In the genomic region with DNA sequence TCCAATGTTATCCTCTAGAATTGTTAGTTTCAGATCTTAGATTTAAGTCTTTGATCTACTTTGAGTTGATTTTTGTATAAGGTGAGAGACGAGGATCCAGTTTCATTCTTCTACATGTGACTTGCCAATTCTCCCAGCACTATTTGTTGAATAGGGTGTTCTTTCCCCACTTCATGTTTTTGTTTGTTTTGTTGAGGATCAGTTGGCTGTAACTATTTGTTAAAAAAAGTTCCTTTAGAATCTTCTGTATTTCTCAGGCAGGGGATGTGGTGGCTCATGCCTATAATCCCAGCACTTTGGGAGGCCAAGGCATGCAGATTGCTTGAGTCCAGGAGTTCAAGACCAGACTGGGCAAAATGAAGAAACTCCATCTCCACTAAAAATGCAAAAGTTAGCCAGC, we compare ENCODE assay signal across 24 cellular contexts.
DNase-seq lines count a peak whose midpoint lies in the region; ATAC-seq and TF ChIP-seq lines count a peak whose summit lies in the region.
"Had no signal": no experiment of that assay in that cellular context is flagged by ENCODE, and none has a peak within 500 bp of the region (broad histone marks: within the 10 kb centered on the region; RNA-seq: fewer than 3 reads in every experiment).

No MANE protein-coding gene starts in this region.

- no peak overlapping the region for H3K27ac ChIP-seq in sigmoid colon
- H3K27ac ChIP-seq: SJCRH30 had no signal

- H3K27me3 Mint-ChIP-seq in activated T-cell treated with anti-CD3 and anti-CD28 coated beads, Interleukin-2, amount 50 U/mL, for 72 hours (ENCODE audit: low read depth), result no peaks in the 10 kb centered on the region
- H3K27me3 Mint-ChIP-seq in activated T-helper 17 cell treated with anti-CD3 and anti-CD28 coated beads, Interleukin-2, amount 50 U/mL, for 72 hours, result no peaks in the 10 kb centered on the region
- H3K27me3 Mint-ChIP-seq in memory B cell (no peaks in the 10 kb centered on the region), WTC11 (ENCODE audit: low read depth) (no peaks in the 10 kb centered on the region)

- H3K36me3 Mint-ChIP-seq in activated T-cell treated with anti-CD3 and anti-CD28 coated beads, Interleukin-2, amount 50 U/mL, for 72 hours (ENCODE audit: insufficient read depth in 2 of 2), result peaks cover 0 to 2% of the 10 kb centered on the region in 2 donors
- H3K36me3 Mint-ChIP-seq in activated T-helper 17 cell treated with anti-CD3 and anti-CD28 coated beads, Interleukin-2, amount 50 U/mL, for 72 hours (ENCODE audit: low read depth), result no peaks in the 10 kb centered on the region
- H3K36me3 Mint-ChIP-seq in memory B cell (peaks cover 5% of the 10 kb centered on the region), WTC11 (no peaks in the 10 kb centered on the region)

- peaks cover 0 to 3% of the 10 kb centered on the region in 2 donors for H3K9me3 Mint-ChIP-seq in activated T-cell treated with anti-CD3 and anti-CD28 coated beads, Interleukin-2, amount 50 U/mL, for 72 hours
- H3K9me3 Mint-ChIP-seq in activated T-helper 17 cell treated with anti-CD3 and anti-CD28 coated beads, Interleukin-2, amount 50 U/mL, for 72 hours, result no peaks in the 10 kb centered on the region
- peaks cover 2% of the 10 kb centered on the region for H3K9me3 Mint-ChIP-seq in memory B cell
- H3K9me3 Mint-ChIP-seq in WTC11, result no peaks in the 10 kb centered on the region

- H3K4me1 ChIP-seq in sigmoid colon, result no peaks in the 10 kb centered on the region
- H3K4me1 ChIP-seq: BE2C, SJCRH30 had no signal

- H3K27ac Mint-ChIP-seq in activated T-cell treated with anti-CD3 and anti-CD28 coated beads, Interleukin-2, amount 50 U/mL, for 72 hours, result peak overlapping the region; percentile 46
- peak overlapping the region; percentile 1 for H3K27ac Mint-ChIP-seq in activated T-helper 17 cell treated with anti-CD3 and anti-CD28 coated beads, Interleukin-2, amount 50 U/mL, for 72 hours
- H3K27ac Mint-ChIP-seq in memory B cell (peak overlapping the region; percentile 47), WTC11 (no peak overlapping the region)

- no peak overlapping the region for H3K4me3 Mint-ChIP-seq in activated T-cell treated with anti-CD3 and anti-CD28 coated beads, Interleukin-2, amount 50 U/mL, for 72 hours
- H3K4me3 Mint-ChIP-seq in activated T-helper 17 cell treated with anti-CD3 and anti-CD28 coated beads, Interleukin-2, amount 50 U/mL, for 72 hours, result no peak overlapping the region
- H3K4me3 Mint-ChIP-seq in memory B cell (no peak overlapping the region), WTC11 (no peak overlapping the region)

- 89 to 90% methylated on average over 1 of the region's 1 CpG for WGBS in sigmoid colon, 2 donors

- TF ChIP-seq CTCF in sigmoid colon (IDR thresholded peaks at IDR 0.05) (no peak), WTC11 (IDR thresholded peaks at IDR 0.05) (no peak)

- no peak for TF ChIP-seq EP300 in sigmoid colon (IDR thresholded peaks at IDR 0.05)

- DNase-seq in activated T-cell treated with anti-CD3 and anti-CD28 coated beads, Interleukin-2, amount 50 U/mL, for 72 hours, result no peak
- no peak for DNase-seq in activated T-cell treated with anti-CD3 and anti-CD28 coated beads, Interleukin-2, amount 50 U/mL, for 1 hour
- DNase-seq in memory B cell (ENCODE audit: low spot score in 2 of 2) (no peak), renal cortical epithelial cell (ENCODE audit: low read depth) (peak; percentile 10), sigmoid colon (no peak), WTC11 (ENCODE audit: low spot score) (no peak), GM19238 (ENCODE audit: insufficient read length, low spot score) (no peak)
- DNase-seq: 8988T; ACHN; BE2C; DMS53; GOT3; NCI-H1048; NCI-H1417; NCI-H1694; NCI-H2029 treated with DMSO at 0.1 percent for 48 hours; NCI-H446 treated with DMSO at 0.1 percent for 48 hours; NCI-H526; NCI-H82; NK-92 treated with Interleukin-12 subunit alpha and Interleukin-12 subunit beta, amount 100 ng/mL, for 24 hours; PC-3; SJCRH30 had no signal

- intact Hi-C loops in sigmoid colon (cut with DNase I), result no loop called here

- CTCF ChIA-PET in WTC11 (lab: Charles Lee), result interaction anchor here (0.7 kb wide), 1 partner anchor 320 kb away, joined by 3 read pairs; no protein-coding TSS in a partner anchor

- H3K36me3 ChIP-seq in sigmoid colon, result no peaks in the 10 kb centered on the region
- H3K36me3 ChIP-seq: BE2C, SJCRH30 had no signal

- POLR2A ChIA-PET in WTC11 (lab: Charles Lee), result interaction anchor here (1.0 kb wide), 1 partner anchor 10 kb away, joined by 3 read pairs; no protein-coding TSS in a partner anchor

- H3K9me3 ChIP-seq in sigmoid colon, result no peaks in the 10 kb centered on the region
- H3K9me3 ChIP-seq: BE2C, SJCRH30 had no signal

- H3K27me3 ChIP-seq in sigmoid colon, result no peaks in the 10 kb centered on the region
- H3K27me3 ChIP-seq: BE2C, SJCRH30 had no signal

- TF ChIP-seq POLR2A in sigmoid colon (IDR thresholded peaks at IDR 0.05), result no peak

- no peak for ATAC-seq in activated T-cell treated with anti-CD3 and anti-CD28 coated beads, Interleukin-2, amount 50 U/mL, for 72 hours (replicated peaks in 1 of 2)
- ATAC-seq in activated T-helper 17 cell treated with anti-CD3 and anti-CD28 coated beads, Interleukin-2, amount 50 U/mL, for 72 hours (replicated peaks), result no peak
- ATAC-seq in memory B cell (ENCODE audit: low read depth) (no peak), WTC11 (no peak)
- ATAC-seq: HCT116 had no signal

- no peaks in the 10 kb centered on the region for H3K4me1 Mint-ChIP-seq in activated T-cell treated with anti-CD3 and anti-CD28 coated beads, Interleukin-2, amount 50 U/mL, for 72 hours (ENCODE audit: low read depth)
- peaks cover 1% of the 10 kb centered on the region for H3K4me1 Mint-ChIP-seq in activated T-helper 17 cell treated with anti-CD3 and anti-CD28 coated beads, Interleukin-2, amount 50 U/mL, for 72 hours
- peaks cover 2% of the 10 kb centered on the region for H3K4me1 Mint-ChIP-seq in memory B cell
- peaks cover 8% of the 10 kb centered on the region for H3K4me1 Mint-ChIP-seq in WTC11

- no peak overlapping the region for H3K4me3 ChIP-seq in sigmoid colon
- H3K4me3 ChIP-seq: SJCRH30 had no signal

TF ChIP-seq in WTC11, 78 proteins besides CTCF, POLR2A, EP300 and RAD21 (continues in another document):
- TF ChIP-seq OVOL2 (CRISPR knock-in tag; IDR thresholded peaks at IDR 0.05; ENCODE audit: borderline replicate concordance) (no peak), ZNF232 (CRISPR knock-in tag; IDR thresholded peaks at IDR 0.05) (no peak), NR3C1 (CRISPR knock-in tag; conservative IDR thresholded peaks at IDR 0.05; ENCODE audit: low read depth) (no peak), HMGA2 (CRISPR knock-in tag; IDR thresholded peaks at IDR 0.05) (no peak), ZNF416 (CRISPR knock-in tag; IDR thresholded peaks at IDR 0.05) (no peak), ESRRA (CRISPR knock-in tag; IDR thresholded peaks at IDR 0.05; ENCODE audit: borderline replicate concordance) (no peak)
- TF ChIP-seq, protein P1, sequence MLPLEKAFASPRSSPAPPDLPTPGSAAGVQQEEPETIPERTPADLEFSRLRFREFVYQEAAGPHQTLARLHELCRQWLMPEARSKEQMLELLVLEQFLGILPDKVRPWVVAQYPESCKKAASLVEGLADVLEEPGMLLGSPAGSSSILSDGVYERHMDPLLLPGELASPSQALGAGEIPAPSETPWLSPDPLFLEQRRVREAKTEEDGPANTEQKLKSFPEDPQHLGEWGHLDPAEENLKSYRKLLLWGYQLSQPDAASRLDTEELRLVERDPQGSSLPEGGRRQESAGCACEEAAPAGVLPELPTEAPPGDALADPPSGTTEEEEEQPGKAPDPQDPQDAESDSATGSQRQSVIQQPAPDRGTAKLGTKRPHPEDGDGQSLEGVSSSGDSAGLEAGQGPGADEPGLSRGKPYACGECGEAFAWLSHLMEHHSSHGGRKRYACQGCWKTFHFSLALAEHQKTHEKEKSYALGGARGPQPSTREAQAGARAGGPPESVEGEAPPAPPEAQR (CRISPR knock-in tag; IDR thresholded peaks at IDR 0.05), result no peak
- TF ChIP-seq, protein P2, sequence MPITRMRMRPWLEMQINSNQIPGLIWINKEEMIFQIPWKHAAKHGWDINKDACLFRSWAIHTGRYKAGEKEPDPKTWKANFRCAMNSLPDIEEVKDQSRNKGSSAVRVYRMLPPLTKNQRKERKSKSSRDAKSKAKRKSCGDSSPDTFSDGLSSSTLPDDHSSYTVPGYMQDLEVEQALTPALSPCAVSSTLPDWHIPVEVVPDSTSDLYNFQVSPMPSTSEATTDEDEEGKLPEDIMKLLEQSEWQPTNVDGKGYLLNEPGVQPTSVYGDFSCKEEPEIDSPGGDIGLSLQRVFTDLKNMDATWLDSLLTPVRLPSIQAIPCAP (CRISPR knock-in tag; IDR thresholded peaks at IDR 0.05), result no peak
- TF ChIP-seq, protein P3, sequence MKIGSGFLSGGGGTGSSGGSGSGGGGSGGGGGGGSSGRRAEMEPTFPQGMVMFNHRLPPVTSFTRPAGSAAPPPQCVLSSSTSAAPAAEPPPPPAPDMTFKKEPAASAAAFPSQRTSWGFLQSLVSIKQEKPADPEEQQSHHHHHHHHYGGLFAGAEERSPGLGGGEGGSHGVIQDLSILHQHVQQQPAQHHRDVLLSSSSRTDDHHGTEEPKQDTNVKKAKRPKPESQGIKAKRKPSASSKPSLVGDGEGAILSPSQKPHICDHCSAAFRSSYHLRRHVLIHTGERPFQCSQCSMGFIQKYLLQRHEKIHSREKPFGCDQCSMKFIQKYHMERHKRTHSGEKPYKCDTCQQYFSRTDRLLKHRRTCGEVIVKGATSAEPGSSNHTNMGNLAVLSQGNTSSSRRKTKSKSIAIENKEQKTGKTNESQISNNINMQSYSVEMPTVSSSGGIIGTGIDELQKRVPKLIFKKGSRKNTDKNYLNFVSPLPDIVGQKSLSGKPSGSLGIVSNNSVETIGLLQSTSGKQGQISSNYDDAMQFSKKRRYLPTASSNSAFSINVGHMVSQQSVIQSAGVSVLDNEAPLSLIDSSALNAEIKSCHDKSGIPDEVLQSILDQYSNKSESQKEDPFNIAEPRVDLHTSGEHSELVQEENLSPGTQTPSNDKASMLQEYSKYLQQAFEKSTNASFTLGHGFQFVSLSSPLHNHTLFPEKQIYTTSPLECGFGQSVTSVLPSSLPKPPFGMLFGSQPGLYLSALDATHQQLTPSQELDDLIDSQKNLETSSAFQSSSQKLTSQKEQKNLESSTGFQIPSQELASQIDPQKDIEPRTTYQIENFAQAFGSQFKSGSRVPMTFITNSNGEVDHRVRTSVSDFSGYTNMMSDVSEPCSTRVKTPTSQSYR (CRISPR knock-in tag; IDR thresholded peaks at IDR 0.05), result no peak
- TF ChIP-seq, protein P4, sequence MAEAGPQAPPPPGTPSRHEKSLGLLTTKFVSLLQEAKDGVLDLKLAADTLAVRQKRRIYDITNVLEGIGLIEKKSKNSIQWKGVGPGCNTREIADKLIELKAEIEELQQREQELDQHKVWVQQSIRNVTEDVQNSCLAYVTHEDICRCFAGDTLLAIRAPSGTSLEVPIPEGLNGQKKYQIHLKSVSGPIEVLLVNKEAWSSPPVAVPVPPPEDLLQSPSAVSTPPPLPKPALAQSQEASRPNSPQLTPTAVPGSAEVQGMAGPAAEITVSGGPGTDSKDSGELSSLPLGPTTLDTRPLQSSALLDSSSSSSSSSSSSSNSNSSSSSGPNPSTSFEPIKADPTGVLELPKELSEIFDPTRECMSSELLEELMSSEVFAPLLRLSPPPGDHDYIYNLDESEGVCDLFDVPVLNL (CRISPR knock-in tag; IDR thresholded peaks at IDR 0.05; ENCODE audit: borderline replicate concordance, low read depth), result no peak
